Comparison of ENCODE assay signal across 13 cellular contexts in genomic region chr12:62684586-62685295, GRCh38.
DNase-seq lines count a peak whose midpoint lies in the region; ATAC-seq and TF ChIP-seq lines count a peak whose summit lies in the region.
"Had no signal": no experiment of that assay in that cellular context is flagged by ENCODE, and none has a peak within 500 bp of the region (broad histone marks: within the 10 kb centered on the region; RNA-seq: fewer than 3 reads in every experiment).

No MANE protein-coding gene starts in this region.

- H3K4me1 ChIP-seq in rectal smooth muscle tissue (ENCODE audit: control insufficient read depth, insufficient read depth, low read length): peaks cover 10% of the 10 kb centered on the region
- H3K4me1 ChIP-seq: BLaER1 had no signal

- H3K36me3 ChIP-seq in rectal smooth muscle tissue (ENCODE audit: control insufficient read depth, insufficient read depth, low read length): no peaks in the 10 kb centered on the region

- no peaks in the 10 kb centered on the region for H3K27me3 ChIP-seq in rectal smooth muscle tissue (ENCODE audit: control insufficient read depth, insufficient read depth, low read length)
- H3K27me3 ChIP-seq: BLaER1 had no signal

- H3K4me3 ChIP-seq in AG10803 (ENCODE audit: low read length) (peak overlapping the region; percentile 7), astrocyte of the spinal cord (ENCODE audit: low read depth, low read length) (no peak overlapping the region), rectal smooth muscle tissue (ENCODE audit: low read length) (no peak overlapping the region)
- H3K4me3 ChIP-seq: BLaER1 had no signal

- no peak overlapping the region for H3K9ac ChIP-seq in rectal smooth muscle tissue (ENCODE audit: low read length)
- H3K9ac ChIP-seq: BLaER1 had no signal

- intact Hi-C loops in left ventricle myocardium superior (cut with micrococcal nuclease): no loop called here

- peak; percentile 97 for DNase-seq in AG10803 (ENCODE audit: low read depth)
- DNase-seq in astrocyte of the spinal cord (ENCODE audit: low read depth, low spot score): peak; percentile 32
- peak; percentile 84 for DNase-seq in left ventricle myocardium superior
- no peak for DNase-seq in COLO829 (ENCODE audit: low spot score)
- DNase-seq in dedifferentiated amniotic fluid mesenchymal stem cell (ENCODE audit: extremely low spot score): no peak
- DNase-seq in germinal center (ENCODE audit: low spot score): no peak
- DNase-seq in T1000 (lab: John Stamatoyannopoulos, UW): no peak
- DNase-seq: activated CD4-positive, alpha-beta T cell treated with anti-CD3 and anti-CD28 coated beads for 4 hours; activated naive CD8-positive, alpha-beta T cell treated with anti-CD3 and anti-CD28 coated beads, Interleukin-2, amount 10 ng/mL, durations not matched to agents 7 days and 5 days; NCI-H2029; stimulated activated CD4-positive, alpha-beta T cell treated with anti-CD3 and anti-CD28 coated beads, Interleukin-4, amount 100 ng/mL, for 24 hours had no signal

- TF ChIP-seq CTCF in AG10803 (conservative IDR thresholded peaks at IDR 0.05; ENCODE audit: low read length) (no peak), astrocyte of the spinal cord (IDR thresholded peaks at IDR 0.05; ENCODE audit: low read depth, low read length) (no peak)

- H3K27ac ChIP-seq in rectal smooth muscle tissue (ENCODE audit: low read depth, low read length): peak overlapping the region; percentile 65
- H3K27ac ChIP-seq: BLaER1 had no signal

- ATAC-seq in left ventricle myocardium superior: peak; percentile 87

- in situ Hi-C loops in astrocyte of the spinal cord (cut with HindIII; ENCODE audit: low sequenced_read_pairs): no loop called here

Comparison
In these comparisons a context has a peak if more than half of its experiments do, and no peak if none do; other contexts are left out.
1. DNase-seq: peak in AG10803 (single experiment), astrocyte of the spinal cord (single experiment) and left ventricle myocardium superior (single experiment); none in COLO829 (single experiment), dedifferentiated amniotic fluid mesenchymal stem cell (single experiment), germinal center (single experiment) and T1000 (single experiment).